ENCODE assay signal across 14 cellular contexts in the genomic region with DNA sequence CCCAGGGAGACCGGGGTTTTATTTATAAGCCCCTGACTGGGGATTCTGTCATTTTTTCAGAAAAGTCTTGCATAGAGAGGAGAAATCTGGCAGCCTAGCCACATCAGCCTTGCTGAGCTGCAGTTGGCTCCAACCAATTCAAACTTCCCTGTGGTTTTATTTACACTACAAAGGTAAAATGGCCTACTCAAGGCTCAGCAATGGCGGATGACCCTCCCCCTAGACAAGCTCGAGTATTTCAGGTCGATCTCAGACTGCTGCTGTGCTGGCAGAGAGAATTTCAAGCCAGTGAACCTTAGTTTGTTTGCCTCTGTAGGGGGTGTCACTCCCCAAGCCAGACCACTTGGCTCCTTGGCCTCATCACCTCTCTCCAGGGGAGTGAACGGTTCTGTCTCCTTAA. TPM values are rescaled to one million over a fixed set of nuclear protein-coding genes. Genes with fewer than 3 reads are reported as not detected.
"Had no signal": no experiment of that assay in that cellular context is flagged by ENCODE, and none has a peak within 500 bp of the region (broad histone marks: within the 10 kb centered on the region; RNA-seq: fewer than 3 reads in every experiment).

No MANE protein-coding gene starts in this region.

RNA-seq across cellular contexts. Expression of a gene that starts 52.9 kb away (rescaled TPM):
- total RNA-seq: activated B cell treated with CpG ODN at 0.5 μM for 24 hours; activated CD4-positive, alpha-beta memory T cell treated with anti-CD3 and anti-CD28 coated beads for 36 hours; activated CD4-positive, alpha-beta memory T cell treated with anti-CD3 and anti-CD28 coated beads, Interleukin-2, amount 10 ng/mL, durations not matched to agents 7 days and 5 days; activated CD4-positive, alpha-beta T cell treated with anti-CD3 and anti-CD28 coated beads for 36 hours; activated CD4-positive, alpha-beta T cell treated with anti-CD3 and anti-CD28 coated beads, Interleukin-2, amount 10 ng/mL, durations not matched to agents 24 days and 14 days; activated CD4-positive, alpha-beta T cell treated with anti-CD3 and anti-CD28 coated beads, Interleukin-2, amount 10 ng/mL, durations not matched to agents 7 days and 5 days; activated CD8-positive, alpha-beta memory T cell treated with anti-CD3 and anti-CD28 coated beads for 36 hours; activated CD8-positive, alpha-beta memory T cell treated with anti-CD3 and anti-CD28 coated beads, Interleukin-2, amount 10 ng/mL, durations not matched to agents 7 days and 5 days; activated CD8-positive, alpha-beta T cell treated with anti-CD3 and anti-CD28 coated beads for 36 hours; activated CD8-positive, alpha-beta T cell treated with anti-CD3 and anti-CD28 coated beads, Interleukin-2, amount 10 ng/mL, durations not matched to agents 7 days and 5 days; T-cell; T-helper 1 cell treated with Interleukin-12 subunit alpha and Interleukin-12 subunit beta and Interleukin-4 antibody, amounts not matched to agents 30 ng/mL and 1 ng/mL, for 36 hours; T-helper 17 cell; T-helper 2 cell treated with Interferon-gamma antibody and Interleukin-4, amounts not matched to agents 100 ng/mL and 5 ng/mL, for 36 hours had no signal
